Comparison of ENCODE assay signal across 9 cellular contexts in genomic region chr12:124369055-124369900, GRCh38.
DNase-seq lines count a peak whose midpoint lies in the region; ATAC-seq and TF ChIP-seq lines count a peak whose summit lies in the region.
"Had no signal": no experiment of that assay in that cellular context is flagged by ENCODE, and none has a peak within 500 bp of the region (broad histone marks: within the 10 kb centered on the region; RNA-seq: fewer than 3 reads in every experiment).

No MANE protein-coding gene starts in this region.

- peaks cover 40 to 89% (median 61%) of the 10 kb centered on the region in 4 donors for H3K36me3 ChIP-seq in stomach

- TF ChIP-seq CTCF in stomach (IDR thresholded peaks at IDR 0.05): peak in 3 of 7 experiments; percentile 36 to 59 (median 46)

- no peak overlapping the region for H3K4me3 Mint-ChIP-seq in central memory CD8-positive, alpha-beta T cell
- no peak overlapping the region for H3K4me3 Mint-ChIP-seq in activated CD4-positive, alpha-beta T cell treated with anti-CD3 and anti-CD28 coated beads for 36 hours
- H3K4me3 Mint-ChIP-seq: stimulated activated naive CD8-positive, alpha-beta T cell treated with anti-CD3 and anti-CD28 coated beads, Interleukin-15, Interleukin-2, amounts not matched to agents 100 ng/mL and 50 ng/mL, for 24 hours had no signal

- H3K27me3 Mint-ChIP-seq in central memory CD8-positive, alpha-beta T cell: no peaks in the 10 kb centered on the region
- H3K27me3 Mint-ChIP-seq in activated CD4-positive, alpha-beta T cell treated with anti-CD3 and anti-CD28 coated beads for 36 hours: no peaks in the 10 kb centered on the region
- H3K27me3 Mint-ChIP-seq: stimulated activated naive CD8-positive, alpha-beta T cell treated with anti-CD3 and anti-CD28 coated beads, Interleukin-15, Interleukin-2, amounts not matched to agents 100 ng/mL and 50 ng/mL, for 24 hours had no signal

- 13 to 28% (median 16%) methylated on average over 7 to 41 of the region's 41 CpGs for WGBS in stomach, 5 donors

- CTCF ChIA-PET in activated CD4-positive, alpha-beta T cell treated with anti-CD3 and anti-CD28 coated beads for 36 hours (lab: Charles Lee): no interaction called here

- peak; percentile 47 for TF ChIP-seq EP300 in stomach (IDR thresholded peaks at IDR 0.05)

- H3K27ac Mint-ChIP-seq in central memory CD8-positive, alpha-beta T cell (ENCODE audit: low read depth): peak overlapping the region; percentile 38
- H3K27ac Mint-ChIP-seq in activated CD4-positive, alpha-beta T cell treated with anti-CD3 and anti-CD28 coated beads for 36 hours: no peak overlapping the region

- peak overlapping the region; percentile 91 to 95 (median 94) for H3K27ac ChIP-seq in stomach

- no peak overlapping the region for H3K4me3 ChIP-seq in stomach

- intact Hi-C loops in stomach (cut with DNase I; ENCODE audit: low total_unique reads): no loop called here
- intact Hi-C loops in activated CD4-positive, alpha-beta T cell treated with anti-CD3 and anti-CD28 coated beads for 36 hours (cut with DNase I, micrococcal nuclease): no loop called here

- POLR2A ChIA-PET in activated CD4-positive, alpha-beta T cell treated with anti-CD3 and anti-CD28 coated beads for 36 hours (lab: Charles Lee): no interaction called here

- no peak for ATAC-seq in central memory CD8-positive, alpha-beta T cell (replicated peaks; ENCODE audit: extremely low read depth, poor library complexity, severe bottlenecking)
- no peak for ATAC-seq in activated CD4-positive, alpha-beta T cell treated with anti-CD3 and anti-CD28 coated beads for 36 hours
- no peak for ATAC-seq in HG02870 (IDR thresholded peaks at IDR 0.05; ENCODE audit: unreplicated experiment)

- no peaks in the 10 kb centered on the region for H3K27me3 ChIP-seq in stomach

- no peaks in the 10 kb centered on the region for H3K9me3 ChIP-seq in stomach

- peaks cover 42 to 84% (median 66%) of the 10 kb centered on the region in 4 donors for H3K4me1 ChIP-seq in stomach

- no peak for TF ChIP-seq POLR2A in stomach (IDR thresholded peaks at IDR 0.05)

- peaks cover 23% of the 10 kb centered on the region for H3K36me3 Mint-ChIP-seq in central memory CD8-positive, alpha-beta T cell (ENCODE audit: insufficient read depth)
- peaks cover 2% of the 10 kb centered on the region for H3K36me3 Mint-ChIP-seq in activated CD4-positive, alpha-beta T cell treated with anti-CD3 and anti-CD28 coated beads for 36 hours (ENCODE audit: low read depth)

- DNase-seq in HK-2 (ENCODE audit: unreplicated experiment) (peak; percentile 80), left kidney (ENCODE audit: low read depth, low spot score) (peak; percentile 53), stomach (peak; percentile 96), SK-N-DZ (ENCODE audit: low spot score) (no peak), T-helper 1 cell (no peak)
- DNase-seq in central memory CD8-positive, alpha-beta T cell (ENCODE audit: low spot score in 2 of 2): no peak
- no peak for DNase-seq in activated CD4-positive, alpha-beta T cell treated with anti-CD3 and anti-CD28 coated beads for 36 hours

- no peaks in the 10 kb centered on the region for H3K9me3 Mint-ChIP-seq in central memory CD8-positive, alpha-beta T cell
- no peaks in the 10 kb centered on the region for H3K9me3 Mint-ChIP-seq in activated CD4-positive, alpha-beta T cell treated with anti-CD3 and anti-CD28 coated beads for 36 hours (ENCODE audit: low read depth)
- H3K9me3 Mint-ChIP-seq: stimulated activated naive CD8-positive, alpha-beta T cell treated with anti-CD3 and anti-CD28 coated beads, Interleukin-15, Interleukin-2, amounts not matched to agents 100 ng/mL and 50 ng/mL, for 24 hours had no signal

- no peaks in the 10 kb centered on the region for H3K4me1 Mint-ChIP-seq in central memory CD8-positive, alpha-beta T cell
- H3K4me1 Mint-ChIP-seq in activated CD4-positive, alpha-beta T cell treated with anti-CD3 and anti-CD28 coated beads for 36 hours: no peaks in the 10 kb centered on the region

Comparison
In these comparisons a context has a peak if more than half of its experiments do, and no peak if none do; other contexts are left out.
1. DNase-seq: peak in HK-2 (single experiment), left kidney (single experiment) and stomach (single experiment); none in central memory CD8-positive, alpha-beta T cell (0 of 2), activated CD4-positive, alpha-beta T cell treated with anti-CD3 and anti-CD28 coated beads for 36 hours (single experiment), SK-N-DZ (single experiment) and T-helper 1 cell (0 of 5).